Comparison of ENCODE assay signal across 15 cellular contexts in genomic region chr1:225961659-225962439, GRCh38. TPM values are rescaled to one million over a fixed set of nuclear protein-coding genes. Genes with fewer than 3 reads are reported as not detected.
A peak's percentile ranks its signal among the peaks of the same experiment; 100 is the strongest.
DNase-seq lines count a peak whose midpoint lies in the region; ATAC-seq and TF ChIP-seq lines count a peak whose summit lies in the region.
"Had no signal": no experiment of that assay in that cellular context is flagged by ENCODE, and none has a peak within 500 bp of the region (broad histone marks: within the 10 kb centered on the region; RNA-seq: fewer than 3 reads in every experiment).

No MANE protein-coding gene starts in this region.

- H2BK120ac ChIP-seq in mesenchymal stem cell (ENCODE audit: low read depth, low read length), result no peak overlapping the region

- H2BK12ac ChIP-seq in mesenchymal stem cell (ENCODE audit: low read length in 2 of 2), result no peak overlapping the region

- H3K4ac ChIP-seq in mesenchymal stem cell (ENCODE audit: low read depth in 1 of 2, low read length in 2 of 2), result no peak overlapping the region

- no peaks in the 10 kb centered on the region for H3K79me1 ChIP-seq in mesenchymal stem cell (replicated peaks; ENCODE audit: low read length, poor library complexity, severe bottlenecking)

- no peaks in the 10 kb centered on the region for H3K36me3 Mint-ChIP-seq in stimulated activated naive B cell treated with anti-CD40 and anti-IgM and Interleukin-4, amounts not matched to agents 10 μg/mL and 1 μg/mL and 100 μg/mL, for 72 hours

- peak overlapping the region; percentile 7 for H3K27ac Mint-ChIP-seq in stimulated activated naive B cell treated with anti-CD40 and anti-IgM and Interleukin-4, amounts not matched to agents 10 μg/mL and 1 μg/mL and 100 μg/mL, for 72 hours
- H3K27ac Mint-ChIP-seq: IgD-negative memory B cell had no signal

- ATAC-seq in right cardiac atrium (no peak), Panc1 (peak; percentile 53)
- ATAC-seq in stimulated activated naive B cell treated with anti-CD40 and anti-IgM and Interleukin-4, amounts not matched to agents 10 μg/mL and 1 μg/mL and 100 μg/mL, for 72 hours (replicated peaks), result no peak

- peak overlapping the region; percentile 24 for H4K8ac ChIP-seq in mesenchymal stem cell (ENCODE audit: low read length)

- intact Hi-C loops in cardiac septum (cut with DNase I) (no loop called here), right cardiac atrium (cut with DNase I) (no loop called here), Panc1 (cut with micrococcal nuclease; ENCODE audit: unreplicated experiment) (no loop called here)

- WGBS in right cardiac atrium, result 67% methylated on average over 20 of the region's 20 CpGs
- WGBS in mesenchymal stem cell, result 87% methylated on average over 19 of the region's 20 CpGs

- no peak overlapping the region for H3K23ac ChIP-seq in mesenchymal stem cell (ENCODE audit: low read length in 2 of 2)

- no peaks in the 10 kb centered on the region for H3K4me1 ChIP-seq in right cardiac atrium (ENCODE audit: control insufficient read depth, insufficient read depth, low read length)
- H3K4me1 ChIP-seq in Panc1 (ENCODE audit: control insufficient read depth, insufficient read depth, low read length), result peaks cover 4% of the 10 kb centered on the region; the same call in 1 of the 2 replicates
- H3K4me1 ChIP-seq in mesenchymal stem cell (ENCODE audit: control insufficient read depth, insufficient read depth, low read depth, low read length), result peaks cover 2% of the 10 kb centered on the region
- H3K4me1 ChIP-seq: Peyer's patch had no signal

- peaks cover 2 to 9% of the 10 kb centered on the region in 2 donors for H3K4me1 Mint-ChIP-seq in stimulated activated naive B cell treated with anti-CD40 and anti-IgM and Interleukin-4, amounts not matched to agents 10 μg/mL and 1 μg/mL and 100 μg/mL, for 72 hours

- CTCF ChIA-PET in Panc1 (lab: Charles Lee), result interaction anchor here (0.8 kb wide), 1 partner anchor 13 kb away, joined by 4 read pairs; no protein-coding TSS in a partner anchor

- H2BK5ac ChIP-seq in mesenchymal stem cell (ENCODE audit: low read depth, low read length, poor library complexity, severe bottlenecking), result no peak overlapping the region

- DNase-seq in cardiac septum (ENCODE audit: low spot score) (peak; percentile 67), right cardiac atrium (no peak), Panc1 (ENCODE audit: low read depth, low spot score) (no peak), mesenchymal stem cell (no peak), GM03348 (ENCODE audit: low spot score) (no peak), G401 (ENCODE audit: low spot score) (no peak)
- DNase-seq in stimulated activated naive B cell treated with anti-CD40 and anti-IgM and Interleukin-4, amounts not matched to agents 10 μg/mL and 1 μg/mL and 100 μg/mL, for 72 hours, result no peak
- DNase-seq in activated CD4-positive, CD25-positive, alpha-beta regulatory T cell treated with anti-CD3 and anti-CD28 coated beads, Interleukin-2, amount 50 U/mL, for 72 hours, result no peak
- DNase-seq: GF-D8, HCEC 1CT, NCI-H345, SHP77 treated with DMSO at 0.1 percent for 48 hours had no signal

- no peak overlapping the region for H2BK15ac ChIP-seq in mesenchymal stem cell (ENCODE audit: low read depth, poor library complexity, severe bottlenecking)

- TF ChIP-seq CTCF in Panc1 (IDR thresholded peaks at IDR 0.05), result no peak

- H3K9ac ChIP-seq in mesenchymal stem cell (ENCODE audit: low read length), result no peak overlapping the region

- H3K9me3 ChIP-seq in right cardiac atrium (ENCODE audit: control insufficient read depth, low read length), result no peaks in the 10 kb centered on the region
- H3K9me3 ChIP-seq in Panc1 (ENCODE audit: control insufficient read depth, insufficient read depth, low read depth, low read length), result no peaks in the 10 kb centered on the region
- no peaks in the 10 kb centered on the region for H3K9me3 ChIP-seq in mesenchymal stem cell (ENCODE audit: control insufficient read depth, low read length)
- H3K9me3 ChIP-seq: Peyer's patch had no signal

- no peaks in the 10 kb centered on the region for H3K36me3 ChIP-seq in Panc1 (ENCODE audit: control insufficient read depth, insufficient read depth, low read length)
- no peaks in the 10 kb centered on the region for H3K36me3 ChIP-seq in mesenchymal stem cell (ENCODE audit: control insufficient read depth in 1 of 2, insufficient read depth in 2 of 2, low read depth in 1 of 2, low read length in 2 of 2)
- H3K36me3 ChIP-seq: Peyer's patch had no signal

- H3K14ac ChIP-seq in mesenchymal stem cell (ENCODE audit: low read length in 2 of 2), result no peak overlapping the region

- no peak overlapping the region for H2AK5ac ChIP-seq in mesenchymal stem cell (ENCODE audit: low read length, severe bottlenecking)

- in situ Hi-C loops in Panc1 (cut with HindIII; ENCODE audit: low pct_unique_long_range_greater_than_20kb, low sequenced_read_pairs), result no loop called here
- in situ Hi-C loops in G401 (cut with HindIII; ENCODE audit: low sequenced_read_pairs), result no loop called here

- POLR2A ChIA-PET in Panc1 (lab: Charles Lee), result interaction anchor here (0.6 kb wide), 1 partner anchor 33 kb away, joined by 3 read pairs; no protein-coding TSS in a partner anchor

- no peaks in the 10 kb centered on the region for H3K9me3 Mint-ChIP-seq in stimulated activated naive B cell treated with anti-CD40 and anti-IgM and Interleukin-4, amounts not matched to agents 10 μg/mL and 1 μg/mL and 100 μg/mL, for 72 hours
- H3K9me3 Mint-ChIP-seq: IgD-negative memory B cell had no signal

- H3K27me3 Mint-ChIP-seq in stimulated activated naive B cell treated with anti-CD40 and anti-IgM and Interleukin-4, amounts not matched to agents 10 μg/mL and 1 μg/mL and 100 μg/mL, for 72 hours, result peaks cover 10 to 13% of the 10 kb centered on the region in 2 donors

- H3K4me3 ChIP-seq in right cardiac atrium (ENCODE audit: low read length) (no peak overlapping the region), Panc1 (ENCODE audit: low read depth in 2 of 2, low read length in 2 of 2) (peak overlapping the region; percentile 29 to 62), mesenchymal stem cell (ENCODE audit: insufficient read depth in 1 of 2, low read depth in 1 of 2, low read length in 2 of 2) (no peak overlapping the region)
- H3K4me3 ChIP-seq: Peyer's patch had no signal

- no peak overlapping the region for H3K27ac ChIP-seq in right cardiac atrium (ENCODE audit: low read length)
- H3K27ac ChIP-seq in Panc1 (ENCODE audit: low read length), result no peak overlapping the region
- no peak overlapping the region for H3K27ac ChIP-seq in mesenchymal stem cell (ENCODE audit: low read length, poor library complexity, severe bottlenecking)
- H3K27ac ChIP-seq: Peyer's patch had no signal

- H3K4me3 Mint-ChIP-seq in stimulated activated naive B cell treated with anti-CD40 and anti-IgM and Interleukin-4, amounts not matched to agents 10 μg/mL and 1 μg/mL and 100 μg/mL, for 72 hours, result no peak overlapping the region

- no peak overlapping the region for H3K18ac ChIP-seq in mesenchymal stem cell (ENCODE audit: low read depth in 1 of 2, low read length in 2 of 2)

- no peak overlapping the region for H3K4me2 ChIP-seq in mesenchymal stem cell (ENCODE audit: low read length, poor library complexity, severe bottlenecking)

- H2AFZ ChIP-seq in mesenchymal stem cell (ENCODE audit: low read depth, low read length), result no peak overlapping the region

- BruUV-seq in Panc1 (replicated peaks; lab: Mats Ljungman, UMichigan), result no TSS peak

- no peaks in the 10 kb centered on the region for H3K27me3 ChIP-seq in right cardiac atrium (ENCODE audit: control insufficient read depth, insufficient read depth)
- H3K27me3 ChIP-seq in Panc1 (ENCODE audit: control insufficient read depth, insufficient read depth, low read length), result no peaks in the 10 kb centered on the region
- H3K27me3 ChIP-seq in mesenchymal stem cell (ENCODE audit: control insufficient read depth in 1 of 2, insufficient read depth in 1 of 2, low read length in 2 of 2), result peaks cover 0 to 15% of the 10 kb centered on the region in 2 experiments
- H3K27me3 ChIP-seq: Peyer's patch had no signal

- H4K91ac ChIP-seq in mesenchymal stem cell (ENCODE audit: low read length), result no peak overlapping the region

RNA-seq across cellular contexts. Expression of gene LEFTY2, which starts 20.8 kb away (rescaled TPM):
- total RNA-seq in cardiac septum (0.65 TPM), right cardiac atrium (1 to 10 TPM in 3 of 4 donors, under 1 TPM in 1; 0.60 to 2.1 (median 1.1) TPM), Panc1 (2021; ENCODE audit: unreplicated experiment) (not detected)
- polyA plus RNA-seq in right cardiac atrium, result 0.59 TPM
- not detected for polyA plus RNA-seq in Panc1 (2012; ENCODE audit: insufficient read length)
- polyA plus RNA-seq in mesenchymal stem cell (2013, experiment 1 of 2), result not detected
- 0.01 TPM for polyA plus RNA-seq in mesenchymal stem cell (2013, experiment 2 of 2)
- total RNA-seq in G401 (2014; rRNA removed; shearing (Covaris generic)), result not detected in 2 replicates
- total RNA-seq: HT-29, Peyer's patch had no signal

RNA-seq across cellular contexts. Expression of gene SDE2, which starts 37.3 kb away (rescaled TPM):
- 14.6 TPM for total RNA-seq in cardiac septum
- 10 to 100 TPM; 12.2 to 18.3 (median 12.7) TPM for total RNA-seq in right cardiac atrium
- polyA plus RNA-seq in right cardiac atrium, result 9.4 TPM
- total RNA-seq in Panc1 (2021; ENCODE audit: unreplicated experiment), result 18.3 TPM
- polyA plus RNA-seq in Panc1 (2012; ENCODE audit: insufficient read length), result 5.5 TPM
- polyA plus RNA-seq in mesenchymal stem cell (2013, experiment 1 of 2), result 10.6 TPM
- polyA plus RNA-seq in mesenchymal stem cell (2013, experiment 2 of 2), result 11.2 TPM
- 13.5 and 22.1 TPM in 2 replicates for total RNA-seq in G401 (2014; rRNA removed; shearing (Covaris generic))

RNA-seq across cellular contexts. Expression of gene PYCR2, which starts 37.8 kb away (rescaled TPM):
- total RNA-seq in cardiac septum (68.6 TPM), right cardiac atrium (10 to 100 TPM; 57.4 to 72.0 (median 62.3) TPM), Panc1 (2021; ENCODE audit: unreplicated experiment) (74.4 TPM)
- polyA plus RNA-seq in right cardiac atrium, result 76.9 TPM
- 116 TPM for polyA plus RNA-seq in Panc1 (2012; ENCODE audit: insufficient read length)
- 31.6 TPM for polyA plus RNA-seq in mesenchymal stem cell (2013, experiment 1 of 2)
- 32.5 TPM for polyA plus RNA-seq in mesenchymal stem cell (2013, experiment 2 of 2)
- 87.3 and 125 TPM in 2 replicates for total RNA-seq in G401 (2014; rRNA removed; shearing (Covaris generic))

Comparison
In these comparisons a context has a peak if more than half of its experiments do, and no peak if none do; other contexts are left out.
1. H3K4me3 ChIP-seq: peak in Panc1 (2 of 2); none in right cardiac atrium (single experiment) and mesenchymal stem cell (0 of 2).